35 cellular contexts compared by ENCODE assay signal in the genomic region with DNA sequence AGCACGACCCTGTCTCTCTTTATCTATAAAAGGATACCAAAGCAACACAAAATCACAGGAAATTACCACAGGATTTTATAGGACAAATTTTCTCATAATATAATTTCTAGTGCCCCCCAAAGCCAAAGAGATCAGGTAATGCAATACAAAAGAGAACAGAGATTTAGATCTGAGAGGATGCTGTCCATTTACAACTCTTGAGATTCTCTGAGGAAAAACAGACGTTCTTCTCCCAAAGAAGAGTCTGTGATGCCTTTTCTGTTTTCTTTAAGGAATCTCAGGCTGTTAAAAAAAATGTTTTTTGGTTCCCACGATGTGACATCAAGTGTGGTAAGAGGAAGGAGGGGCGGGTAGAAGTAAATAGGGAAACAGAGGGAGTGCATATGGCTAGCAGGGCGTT.
"Had no signal": no experiment of that assay in that cellular context is flagged by ENCODE, and none has a peak within 500 bp of the region (broad histone marks: within the 10 kb centered on the region; RNA-seq: fewer than 3 reads in every experiment).

No MANE protein-coding gene starts in this region.

- H3K27me3 ChIP-seq: adrenal gland, body of pancreas, brain microvascular endothelial cell, breast epithelium had no signal

- ATAC-seq: activated CD8-positive, alpha-beta T cell treated with anti-CD3 and anti-CD28 coated beads for 36 hours; activated naive CD4-positive, alpha-beta T cell treated with anti-CD3 and anti-CD28 coated beads, Interleukin-2, amount 50 U/mL, for 72 hours; activated T-cell treated with anti-CD3 and anti-CD28 coated beads, Interleukin-2, amount 50 U/mL, for 4 hours; activated T-cell treated with anti-CD3 and anti-CD28 coated beads, Interleukin-2, amount 50 U/mL, for 72 hours; activated T-helper 17 cell treated with anti-CD3 and anti-CD28 coated beads, Interleukin-2, amount 50 U/mL, for 72 hours; body of pancreas had no signal

- H3K9me3 ChIP-seq: adrenal gland, body of pancreas, breast epithelium had no signal

- H3K27me3 Mint-ChIP-seq: activated CD4-positive, alpha-beta T cell treated with anti-CD3 and anti-CD28 coated beads, Interleukin-2, amount 10 ng/mL, durations not matched to agents 24 days and 14 days; activated CD8-positive, alpha-beta T cell treated with anti-CD3 and anti-CD28 coated beads for 36 hours; activated naive CD8-positive, alpha-beta T cell treated with anti-CD3 and anti-CD28 coated beads for 36 hours had no signal

- H3K9me3 Mint-ChIP-seq: activated CD4-positive, alpha-beta memory T cell treated with anti-CD3 and anti-CD28 coated beads for 36 hours; activated CD4-positive, alpha-beta T cell treated with anti-CD3 and anti-CD28 coated beads, Interleukin-2, amount 10 ng/mL, durations not matched to agents 24 days and 14 days; activated CD8-positive, alpha-beta T cell treated with anti-CD3 and anti-CD28 coated beads for 36 hours; activated naive CD4-positive, alpha-beta T cell treated with anti-CD3 and anti-CD28 coated beads, Interleukin-2, amount 50 U/mL, for 72 hours; activated naive CD8-positive, alpha-beta T cell treated with anti-CD3 and anti-CD28 coated beads for 36 hours; activated T-helper 1 cell treated with anti-CD3 and anti-CD28 coated beads, Interleukin-12 subunit alpha, Interleukin-12 subunit beta, Interleukin-2, Interleukin-4 antibody, amounts not matched to agents 30 ng/mL and 10 ng/mL and 1 ng/mL, durations not matched to agents 14 hours and 24 hours and 36 hours; activated T-helper 17 cell treated with anti-CD3 and anti-CD28 coated beads, Interleukin-2, amount 50 U/mL, for 72 hours; T-helper 1 cell treated with Interleukin-12 subunit alpha and Interleukin-12 subunit beta and Interleukin-4 antibody, amounts not matched to agents 30 μg/mL and 1 μg/mL, for 36 hours; T-helper 2 cell treated with Interferon-gamma antibody and Interleukin-4, amounts not matched to agents 5 μg/mL and 100 μg/mL, for 36 hours had no signal

- H3K4me3 ChIP-seq: adrenal gland, body of pancreas, breast epithelium had no signal

- H3K27ac Mint-ChIP-seq: activated B cell treated with CpG ODN at 0.5 μM for 24 hours; activated CD4-positive, alpha-beta memory T cell treated with anti-CD3 and anti-CD28 coated beads for 36 hours; activated CD4-positive, alpha-beta T cell treated with anti-CD3 and anti-CD28 coated beads, Interleukin-2, amount 10 ng/mL, durations not matched to agents 24 days and 14 days; activated CD8-positive, alpha-beta T cell treated with anti-CD3 and anti-CD28 coated beads for 36 hours; activated naive CD4-positive, alpha-beta T cell treated with anti-CD3 and anti-CD28 coated beads for 36 hours; activated naive CD4-positive, alpha-beta T cell treated with anti-CD3 and anti-CD28 coated beads, Interleukin-2, amount 50 U/mL, for 72 hours; activated naive CD8-positive, alpha-beta T cell treated with anti-CD3 and anti-CD28 coated beads for 36 hours; activated T-cell treated with anti-CD3 and anti-CD28 coated beads, Interleukin-2, amount 50 U/mL, for 72 hours; activated T-helper 1 cell treated with anti-CD3 and anti-CD28 coated beads, Interleukin-12 subunit alpha, Interleukin-12 subunit beta, Interleukin-2, Interleukin-4 antibody, amounts not matched to agents 30 ng/mL and 10 ng/mL and 1 ng/mL, durations not matched to agents 14 hours and 24 hours and 36 hours; activated T-helper 17 cell treated with anti-CD3 and anti-CD28 coated beads, Interleukin-2, amount 50 U/mL, for 72 hours; T-helper 1 cell treated with Interleukin-12 subunit alpha and Interleukin-12 subunit beta and Interleukin-4 antibody, amounts not matched to agents 30 μg/mL and 1 μg/mL, for 36 hours; T-helper 2 cell treated with Interferon-gamma antibody and Interleukin-4, amounts not matched to agents 5 μg/mL and 100 μg/mL, for 36 hours had no signal

- H3K4me3 Mint-ChIP-seq: activated B cell treated with CpG ODN at 0.5 μM for 24 hours; activated CD4-positive, alpha-beta memory T cell treated with anti-CD3 and anti-CD28 coated beads for 36 hours; activated CD4-positive, alpha-beta T cell treated with anti-CD3 and anti-CD28 coated beads, Interleukin-2, amount 10 ng/mL, durations not matched to agents 24 days and 14 days; activated CD8-positive, alpha-beta T cell treated with anti-CD3 and anti-CD28 coated beads for 36 hours; activated naive CD4-positive, alpha-beta T cell treated with anti-CD3 and anti-CD28 coated beads for 36 hours; activated naive CD8-positive, alpha-beta T cell treated with anti-CD3 and anti-CD28 coated beads for 36 hours; activated T-cell treated with anti-CD3 and anti-CD28 coated beads, Interleukin-2, amount 50 U/mL, for 4 hours; activated T-cell treated with anti-CD3 and anti-CD28 coated beads, Interleukin-2, amount 50 U/mL, for 72 hours; activated T-helper 1 cell treated with anti-CD3 and anti-CD28 coated beads, Interleukin-12 subunit alpha, Interleukin-12 subunit beta, Interleukin-2, Interleukin-4 antibody, amounts not matched to agents 30 ng/mL and 10 ng/mL and 1 ng/mL, durations not matched to agents 14 hours and 24 hours and 36 hours; activated T-helper 17 cell treated with anti-CD3 and anti-CD28 coated beads, Interleukin-2, amount 50 U/mL, for 72 hours; T-helper 1 cell treated with Interleukin-12 subunit alpha and Interleukin-12 subunit beta and Interleukin-4 antibody, amounts not matched to agents 30 μg/mL and 1 μg/mL, for 36 hours; T-helper 2 cell treated with Interferon-gamma antibody and Interleukin-4, amounts not matched to agents 5 μg/mL and 100 μg/mL, for 36 hours had no signal

- H3K4me1 Mint-ChIP-seq: activated B cell treated with CpG ODN at 0.5 μM for 24 hours; activated CD4-positive, alpha-beta T cell treated with anti-CD3 and anti-CD28 coated beads, Interleukin-2, amount 10 ng/mL, durations not matched to agents 24 days and 14 days; activated naive CD8-positive, alpha-beta T cell treated with anti-CD3 and anti-CD28 coated beads for 36 hours; activated T-helper 17 cell treated with anti-CD3 and anti-CD28 coated beads, Interleukin-2, amount 50 U/mL, for 72 hours had no signal

- H3K4me1 ChIP-seq: adrenal gland, body of pancreas, breast epithelium had no signal

- DNase-seq: activated B cell treated with CpG ODN at 0.5 μM for 24 hours; activated CD4-positive, alpha-beta memory T cell treated with anti-CD3 and anti-CD28 coated beads for 36 hours; activated CD4-positive, alpha-beta T cell treated with anti-CD3 and anti-CD28 coated beads for 4 hours; activated CD4-positive, alpha-beta T cell treated with anti-CD3 and anti-CD28 coated beads, Interleukin-2, amount 10 ng/mL, durations not matched to agents 24 days and 14 days; activated CD4-positive, alpha-beta T cell treated with anti-CD3 and anti-CD28 coated beads, Interleukin-2, amount 50 U/mL, for 1 hour; activated CD4-positive, alpha-beta T cell treated with anti-CD3 and anti-CD28 coated beads, Interleukin-2, amount 50 U/mL, for 4 hours; activated CD4-positive, CD25-positive, alpha-beta regulatory T cell treated with anti-CD3 and anti-CD28 coated beads, Interleukin-2, amount 50 U/mL, for 72 hours; activated CD8-positive, alpha-beta memory T cell treated with anti-CD3 and anti-CD28 coated beads, Interleukin-2, amount 50 U/mL, for 4 hours; activated CD8-positive, alpha-beta T cell treated with anti-CD3 and anti-CD28 coated beads for 36 hours; activated effector memory CD4-positive, alpha-beta T cell treated with anti-CD3 and anti-CD28 coated beads, Interleukin-2, amount 50 U/mL, for 16 hours; activated gamma-delta T cell treated with Interleukin-2 at 50 U/mL for 16 hours; activated naive CD4-positive, alpha-beta T cell; activated naive CD4-positive, alpha-beta T cell treated with anti-CD3 and anti-CD28 coated beads for 36 hours; activated naive CD4-positive, alpha-beta T cell treated with anti-CD3 and anti-CD28 coated beads, Interleukin-2, amount 50 U/mL, for 16 hours; activated naive CD8-positive, alpha-beta T cell treated with anti-CD3 and anti-CD28 coated beads for 36 hours; activated T-cell treated with anti-CD3 and anti-CD28 coated beads for 4 hours; activated T-cell treated with anti-CD3 and anti-CD28 coated beads, Interleukin-2, amount 50 U/mL, for 1 hour; activated T-cell treated with anti-CD3 and anti-CD28 coated beads, Interleukin-2, amount 50 U/mL, for 4 hours; activated T-cell treated with anti-CD3 and anti-CD28 coated beads, Interleukin-2, amount 50 U/mL, for 72 hours; adrenal gland; amniotic stem cell; aorta; body of pancreas; brain microvascular endothelial cell; central memory CD4-positive, alpha-beta T cell; T-helper 1 cell; T-helper 2 cell; T-helper 9 cell had no signal

- H3K27ac ChIP-seq: adrenal gland, body of pancreas, brain microvascular endothelial cell, breast epithelium, VCaP had no signal

- H3K36me3 ChIP-seq: adrenal gland, brain microvascular endothelial cell, breast epithelium had no signal

- H3K36me3 Mint-ChIP-seq: activated CD4-positive, alpha-beta memory T cell treated with anti-CD3 and anti-CD28 coated beads for 36 hours; activated naive CD4-positive, alpha-beta T cell treated with anti-CD3 and anti-CD28 coated beads, Interleukin-2, amount 50 U/mL, for 72 hours; activated naive CD8-positive, alpha-beta T cell treated with anti-CD3 and anti-CD28 coated beads for 36 hours had no signal
